In genomic region chr6:52576054-52576391, GRCh38 we compare ENCODE assay signal across 8 cellular contexts. TPM values are rescaled to one million over a fixed set of nuclear protein-coding genes. Genes with fewer than 3 reads are reported as not detected.
DNase-seq lines count a peak whose midpoint lies in the region; ATAC-seq and TF ChIP-seq lines count a peak whose summit lies in the region.

No MANE protein-coding gene starts in this region.

- H3K27ac Mint-ChIP-seq in T-helper 17 cell = peak overlapping the region; percentile 91

- ATAC-seq in T-helper 17 cell (no peak), HG02642 (IDR thresholded peaks at IDR 0.05; ENCODE audit: poor library complexity, unreplicated experiment) (no peak)

- H3K27me3 Mint-ChIP-seq in T-helper 17 cell = no peaks in the 10 kb centered on the region

- H3K36me3 Mint-ChIP-seq in T-helper 17 cell (ENCODE audit: low read depth) = peaks cover 3% of the 10 kb centered on the region

- H3K27me3 ChIP-seq in GM06990 (replicated peaks; ENCODE audit: control insufficient read depth, insufficient read depth, low read length) = no peaks in the 10 kb centered on the region
- no peaks in the 10 kb centered on the region for H3K27me3 ChIP-seq in rectal smooth muscle tissue (ENCODE audit: control insufficient read depth, insufficient read depth, low read length)

- peaks cover 28% of the 10 kb centered on the region for H3K4me1 Mint-ChIP-seq in T-helper 17 cell

- peak overlapping the region; percentile 95 for H3K4me3 Mint-ChIP-seq in T-helper 17 cell

- H3K36me3 ChIP-seq in GM06990 (ENCODE audit: control insufficient read depth, insufficient read depth, low read length) = peaks cover 1% of the 10 kb centered on the region; the same call in 1 of the 2 replicates
- no peaks in the 10 kb centered on the region for H3K36me3 ChIP-seq in rectal smooth muscle tissue (ENCODE audit: control insufficient read depth, insufficient read depth, low read length)

- H3K4me1 ChIP-seq in rectal smooth muscle tissue (ENCODE audit: control insufficient read depth, insufficient read depth, low read length) = peaks cover 16% of the 10 kb centered on the region

- TF ChIP-seq CTCF in GM06990 (IDR thresholded peaks at IDR 0.05; ENCODE audit: insufficient read depth, low read length, poor library complexity, severe bottlenecking) (no peak), foreskin fibroblast (IDR thresholded peaks at IDR 0.05; ENCODE audit: low read depth, low read length) (no peak)

- H3K9me3 ChIP-seq in T-helper 17 cell (ENCODE audit: control insufficient read depth, low read length, poor library complexity, severe bottlenecking) = no peaks in the 10 kb centered on the region

- H3K9ac ChIP-seq in rectal smooth muscle tissue (ENCODE audit: low read length) = peak overlapping the region; percentile 19

- peak overlapping the region; percentile 68 for H3K4me3 ChIP-seq in GM06990 (replicated peaks; ENCODE audit: low read depth, low read length)
- peak overlapping the region; percentile 94 for H3K4me3 ChIP-seq in foreskin fibroblast (ENCODE audit: low read depth in 1 of 2, low read length in 2 of 2)
- H3K4me3 ChIP-seq in rectal smooth muscle tissue (ENCODE audit: low read length) = peak overlapping the region; percentile 75

- no peak for DNase-seq in GM06990 (ENCODE audit: extremely low read depth, insufficient read length)
- no peak for DNase-seq in T-helper 17 cell
- no peak for DNase-seq in foreskin fibroblast
- DNase-seq in DMS53 (lab: John Stamatoyannopoulos, UW) = no peak
- no peak for DNase-seq in caudate nucleus (lab: John Stamatoyannopoulos, UW)
- no peak for DNase-seq in activated effector memory CD4-positive, alpha-beta T cell treated with anti-CD3 and anti-CD28 coated beads, Interleukin-2, amount 50 U/mL, for 16 hours

- H3K27ac ChIP-seq in rectal smooth muscle tissue (ENCODE audit: low read depth, low read length) (peak overlapping the region; percentile 54), caudate nucleus (ENCODE audit: low read depth, low read length) (no peak overlapping the region)

RNA-seq across cellular contexts. Expression of gene TRAM2, which starts 0.8 kb away (rescaled TPM):
- 1 to 10 TPM; 8.6 to 8.9 TPM for total RNA-seq in T-helper 17 cell
